In the genomic region with DNA sequence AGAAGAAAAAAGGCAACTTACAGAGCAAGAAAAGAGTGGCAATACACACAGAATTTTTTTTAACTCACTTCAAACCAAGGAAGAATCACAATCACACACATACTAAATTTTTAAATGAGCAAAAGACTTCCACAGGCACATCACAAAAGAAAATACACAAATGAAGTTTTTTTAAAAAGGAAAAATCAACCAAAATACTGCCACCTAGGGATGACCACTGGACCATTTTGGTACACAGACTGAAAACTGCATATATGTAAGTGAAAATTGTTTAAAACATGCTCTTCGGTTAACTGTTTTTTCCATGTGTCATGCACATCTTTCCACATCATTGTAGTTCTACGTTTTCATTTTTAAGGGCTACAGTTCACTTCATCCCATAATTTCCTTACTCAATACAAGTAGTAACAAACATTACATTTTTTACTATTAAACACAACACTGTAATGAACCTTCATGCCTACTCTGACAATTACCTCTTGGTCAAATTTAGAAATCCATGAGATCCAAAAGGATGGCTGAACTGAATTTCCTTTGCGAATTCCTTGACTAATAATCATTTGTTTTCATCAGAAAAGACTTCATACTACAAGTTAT, we compare ENCODE assay signal across 1 cellular context.
TF ChIP-seq lines count a peak whose summit lies in the region.

No MANE protein-coding gene starts in this region.

TF ChIP-seq in HCT116, 20 proteins besides CTCF, POLR2A, EP300 and RAD21 (continued from another document):
- TF ChIP-seq, protein P1, sequence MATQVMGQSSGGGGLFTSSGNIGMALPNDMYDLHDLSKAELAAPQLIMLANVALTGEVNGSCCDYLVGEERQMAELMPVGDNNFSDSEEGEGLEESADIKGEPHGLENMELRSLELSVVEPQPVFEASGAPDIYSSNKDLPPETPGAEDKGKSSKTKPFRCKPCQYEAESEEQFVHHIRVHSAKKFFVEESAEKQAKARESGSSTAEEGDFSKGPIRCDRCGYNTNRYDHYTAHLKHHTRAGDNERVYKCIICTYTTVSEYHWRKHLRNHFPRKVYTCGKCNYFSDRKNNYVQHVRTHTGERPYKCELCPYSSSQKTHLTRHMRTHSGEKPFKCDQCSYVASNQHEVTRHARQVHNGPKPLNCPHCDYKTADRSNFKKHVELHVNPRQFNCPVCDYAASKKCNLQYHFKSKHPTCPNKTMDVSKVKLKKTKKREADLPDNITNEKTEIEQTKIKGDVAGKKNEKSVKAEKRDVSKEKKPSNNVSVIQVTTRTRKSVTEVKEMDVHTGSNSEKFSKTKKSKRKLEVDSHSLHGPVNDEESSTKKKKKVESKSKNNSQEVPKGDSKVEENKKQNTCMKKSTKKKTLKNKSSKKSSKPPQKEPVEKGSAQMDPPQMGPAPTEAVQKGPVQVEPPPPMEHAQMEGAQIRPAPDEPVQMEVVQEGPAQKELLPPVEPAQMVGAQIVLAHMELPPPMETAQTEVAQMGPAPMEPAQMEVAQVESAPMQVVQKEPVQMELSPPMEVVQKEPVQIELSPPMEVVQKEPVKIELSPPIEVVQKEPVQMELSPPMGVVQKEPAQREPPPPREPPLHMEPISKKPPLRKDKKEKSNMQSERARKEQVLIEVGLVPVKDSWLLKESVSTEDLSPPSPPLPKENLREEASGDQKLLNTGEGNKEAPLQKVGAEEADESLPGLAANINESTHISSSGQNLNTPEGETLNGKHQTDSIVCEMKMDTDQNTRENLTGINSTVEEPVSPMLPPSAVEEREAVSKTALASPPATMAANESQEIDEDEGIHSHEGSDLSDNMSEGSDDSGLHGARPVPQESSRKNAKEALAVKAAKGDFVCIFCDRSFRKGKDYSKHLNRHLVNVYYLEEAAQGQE (IDR thresholded peaks at IDR 0.05; ENCODE audit: low read depth): no peak
- TF ChIP-seq ZBTB33 (IDR thresholded peaks at IDR 0.05; ENCODE audit: extremely low read depth, insufficient replicate concordance, low read length): no peak
- no peak for TF ChIP-seq JUND (IDR thresholded peaks at IDR 0.05)
- TF ChIP-seq SP1 (IDR thresholded peaks at IDR 0.05; ENCODE audit: low read depth): no peak
- TF ChIP-seq MAX (IDR thresholded peaks at IDR 0.05): no peak
- no peak for TF ChIP-seq ZFX (IDR thresholded peaks at IDR 0.05)
- TF ChIP-seq CBX3 (IDR thresholded peaks at IDR 0.05; ENCODE audit: low read depth): no peak
- TF ChIP-seq CEBPB (IDR thresholded peaks at IDR 0.05; ENCODE audit: low read depth): no peak
- TF ChIP-seq SIN3A (IDR thresholded peaks at IDR 0.05; ENCODE audit: low read depth): no peak
- TF ChIP-seq TCF7L2 (IDR thresholded peaks at IDR 0.05; ENCODE audit: borderline replicate concordance, extremely low read depth, insufficient read depth, insufficient read length): no peak
- TF ChIP-seq POLR2AphosphoS5 (IDR thresholded peaks at IDR 0.05; ENCODE audit: low read depth, low read length): no peak
- no peak for TF ChIP-seq YY1 (IDR thresholded peaks at IDR 0.05; ENCODE audit: extremely low read depth, insufficient replicate concordance, low read depth, low read length)
- no peak for TF ChIP-seq EZH2 (IDR thresholded peaks at IDR 0.05)
- no peak for TF ChIP-seq ZNF274 (IDR thresholded peaks at IDR 0.05; ENCODE audit: low read depth, low read length)
TF ChIP-seq in HCT116: peak in this region for 0.
